9 cellular contexts compared by ENCODE assay signal in genomic region chr7:37201003-37201875, GRCh38.
DNase-seq lines count a peak whose midpoint lies in the region; ATAC-seq and TF ChIP-seq lines count a peak whose summit lies in the region.
"Had no signal": no experiment of that assay in that cellular context is flagged by ENCODE, and none has a peak within 500 bp of the region (broad histone marks: within the 10 kb centered on the region; RNA-seq: fewer than 3 reads in every experiment).

No MANE protein-coding gene starts in this region.

- 39 to 50% methylated on average over 3 to 5 of the region's 6 CpGs for WGBS in endodermal cell (ENCODE audit: insufficient coverage in 1 of 2, insufficient read length in 1 of 2), 2 experiments

- H3K4me3 Mint-ChIP-seq in activated CD8-positive, alpha-beta T cell treated with anti-CD3 and anti-CD28 coated beads for 36 hours = no peak overlapping the region
- H3K4me3 Mint-ChIP-seq in endodermal cell = no peak overlapping the region
- no peak overlapping the region for H3K4me3 Mint-ChIP-seq in memory B cell

- H3K27ac Mint-ChIP-seq in activated CD8-positive, alpha-beta T cell treated with anti-CD3 and anti-CD28 coated beads for 36 hours = peak overlapping the region; percentile 8
- H3K27ac Mint-ChIP-seq in endodermal cell (no peak overlapping the region), memory B cell (peak overlapping the region; percentile 7)

- H3K27me3 Mint-ChIP-seq in activated CD8-positive, alpha-beta T cell treated with anti-CD3 and anti-CD28 coated beads for 36 hours = no peaks in the 10 kb centered on the region
- H3K27me3 Mint-ChIP-seq in endodermal cell (ENCODE audit: insufficient read depth) (no peaks in the 10 kb centered on the region), memory B cell (no peaks in the 10 kb centered on the region)

- H3K4me3 ChIP-seq in endodermal cell (ENCODE audit: low read length) = no peak overlapping the region

- peaks cover 10% of the 10 kb centered on the region for H3K4me1 Mint-ChIP-seq in activated CD8-positive, alpha-beta T cell treated with anti-CD3 and anti-CD28 coated beads for 36 hours (ENCODE audit: low read depth)
- H3K4me1 Mint-ChIP-seq in endodermal cell (no peaks in the 10 kb centered on the region), memory B cell (peaks cover 9% of the 10 kb centered on the region)

- H3K36me3 ChIP-seq in endodermal cell (ENCODE audit: control insufficient read depth, insufficient read depth, low read length) = peaks cover 43% of the 10 kb centered on the region

- H3K9ac ChIP-seq in endodermal cell (ENCODE audit: extremely low read depth, low read length, poor library complexity, severe bottlenecking) = no peak overlapping the region

- peaks cover 34% of the 10 kb centered on the region for H3K36me3 Mint-ChIP-seq in activated CD8-positive, alpha-beta T cell treated with anti-CD3 and anti-CD28 coated beads for 36 hours (ENCODE audit: low read depth)
- H3K36me3 Mint-ChIP-seq in endodermal cell (ENCODE audit: low read depth) (peaks cover 64% of the 10 kb centered on the region), memory B cell (peaks cover 23% of the 10 kb centered on the region)

- ATAC-seq in HG03139 (IDR thresholded peaks at IDR 0.05; ENCODE audit: unreplicated experiment) (peak; percentile 59), memory B cell (ENCODE audit: low read depth) (peak; percentile 69), GM21447 (IDR thresholded peaks at IDR 0.05; ENCODE audit: unreplicated experiment) (no peak)
- ATAC-seq in activated CD8-positive, alpha-beta T cell treated with anti-CD3 and anti-CD28 coated beads for 36 hours = peak; percentile 62

- CTCF ChIA-PET in activated CD8-positive, alpha-beta T cell treated with anti-CD3 and anti-CD28 coated beads for 36 hours (lab: Charles Lee) = interaction anchor here (0.8 to 5.1 kb wide), 13 partner anchors 15 to 882 kb away, joined by 3 to 64 read pairs (median 5); no protein-coding TSS in a partner anchor

- H3K4me1 ChIP-seq in endodermal cell (ENCODE audit: control insufficient read depth, insufficient read depth, low read length) = no peaks in the 10 kb centered on the region

- POLR2A ChIA-PET in activated CD8-positive, alpha-beta T cell treated with anti-CD3 and anti-CD28 coated beads for 36 hours (lab: Charles Lee) = no interaction called here

- H3K27ac ChIP-seq in endodermal cell (ENCODE audit: low read depth, low read length) = no peak overlapping the region
- H3K27ac ChIP-seq: epithelial cell of prostate had no signal

- DNase-seq in GF-D8 (lab: John Stamatoyannopoulos, UW) = peak; percentile 30
- DNase-seq in NCI-H526 treated with DMSO at 0.1 percent for 48 hours (lab: John Stamatoyannopoulos, UW) = peak; percentile 17
- DNase-seq in activated CD8-positive, alpha-beta T cell treated with anti-CD3 and anti-CD28 coated beads for 36 hours = peak; percentile 67
- peak; percentile 93 for DNase-seq in endodermal cell
- peak; percentile 22 to 34 for DNase-seq in memory B cell (ENCODE audit: low spot score in 2 of 2)
- peak; percentile 19 for DNase-seq in stimulated activated CD8-positive, alpha-beta memory T cell treated with anti-CD3 and anti-CD28 coated beads, Interleukin-15, amount 100 ng/mL, for 1 hour (ENCODE audit: low read depth)

- H3K27me3 ChIP-seq in endodermal cell (ENCODE audit: control insufficient read depth, insufficient read depth, low read length, poor library complexity, severe bottlenecking) = no peaks in the 10 kb centered on the region

- H3K9me3 Mint-ChIP-seq in activated CD8-positive, alpha-beta T cell treated with anti-CD3 and anti-CD28 coated beads for 36 hours = no peaks in the 10 kb centered on the region
- H3K9me3 Mint-ChIP-seq in endodermal cell = no peaks in the 10 kb centered on the region
- H3K9me3 Mint-ChIP-seq in memory B cell = no peaks in the 10 kb centered on the region

- intact Hi-C loops in activated CD8-positive, alpha-beta T cell treated with anti-CD3 and anti-CD28 coated beads for 36 hours (cut with micrococcal nuclease) = loop anchor here (5.0 kb wide), 1 partner anchor 714 kb away; no protein-coding TSS in a partner anchor

- TF ChIP-seq CTCF in activated CD8-positive, alpha-beta T cell treated with anti-CD3 and anti-CD28 coated beads for 36 hours (IDR thresholded peaks at IDR 0.05) = peak; percentile 63
- peak; percentile 93 for TF ChIP-seq CTCF in endodermal cell (conservative IDR thresholded peaks at IDR 0.05)

- H3K9me3 ChIP-seq in endodermal cell (ENCODE audit: control insufficient read depth, low read length) = peaks cover 15% of the 10 kb centered on the region

Comparison
In these comparisons a context has a peak if more than half of its experiments do, and no peak if none do; other contexts are left out.
1. DNase-seq: peak in every context shown above with its lines; median percentile 93 in endodermal cell; 67 in activated CD8-positive, alpha-beta T cell treated with anti-CD3 and anti-CD28 coated beads for 36 hours; 30 in GF-D8; 28 in memory B cell; 19 in stimulated activated CD8-positive, alpha-beta memory T cell treated with anti-CD3 and anti-CD28 coated beads, Interleukin-15, amount 100 ng/mL, for 1 hour; 17 in NCI-H526 treated with DMSO at 0.1 percent for 48 hours.